Comparison of ENCODE assay signal across 8 cellular contexts in genomic region chr5:9545959-9546851, GRCh38. TPM values are rescaled to one million over a fixed set of nuclear protein-coding genes. Genes with fewer than 3 reads are reported as not detected.
A peak's percentile ranks its signal among the peaks of the same experiment; 100 is the strongest.
DNase-seq lines count a peak whose midpoint lies in the region; ATAC-seq, FAIRE-seq and TF ChIP-seq lines count a peak whose summit lies in the region.

Gene SEMA5A, minus strand, starts transcription at chr5:9546075. Its CDS starts 166,129 bp downstream, at chr5:9379946.

- H3K4me3 ChIP-seq in liver (ENCODE audit: low read depth in 1 of 3, low read length in 3 of 3) (peak within 1 kb of the TSS; percentile 56 to 89 (median 70)), HepG2 (replicated peaks in 1 of 3; ENCODE audit: insufficient read depth in 1 of 3, low read depth in 2 of 3, low read length in 3 of 3) (no peak within 1 kb of the TSS), SJSA1 (peak within 1 kb of the TSS; percentile 85)

- peak within 1 kb of the TSS; percentile 30 to 58 for H3K27ac ChIP-seq in liver (ENCODE audit: low read depth in 1 of 2, low read length in 2 of 2)
- H3K27ac ChIP-seq in HepG2 (ENCODE audit: extremely low read length, insufficient read depth, low read length), result no peak within 1 kb of the TSS
- H3K27ac ChIP-seq in SJSA1, result peak within 1 kb of the TSS; percentile 88
- peak within 1 kb of the TSS; percentile 63 for H3K27ac ChIP-seq in cingulate gyrus (ENCODE audit: low read depth, low read length)

- peak in 1 of 2 donors; percentile 12 for TF ChIP-seq RAD21 in liver (IDR thresholded peaks at IDR 0.05)
- no peak for TF ChIP-seq RAD21 in HepG2 (CRISPR knock-in tag; IDR thresholded peaks at IDR 0.05)

- in situ Hi-C loops in HepG2 (cut with HindIII; ENCODE audit: extremely low pct_ligation_motif_present, low pct_unique_long_range_greater_than_20kb), result no loop called here

- no peak for ATAC-seq in HepG2
- ATAC-seq in GM18861 (IDR thresholded peaks at IDR 0.05; ENCODE audit: unreplicated experiment), result no peak

- H3K9ac ChIP-seq in liver (ENCODE audit: low read depth in 1 of 2, low read length in 2 of 2), result peak within 1 kb of the TSS in 1 of 2 donors; percentile 6
- no peak within 1 kb of the TSS for H3K9ac ChIP-seq in HepG2 (ENCODE audit: insufficient read depth, low read depth, low read length)

- CTCF ChIA-PET in HepG2 (lab: Yijun Ruan, JAX; ENCODE audit: low intra/inter-chr PET ratio, low total read pairs), result no interaction called here

- DNase-seq in HepG2 (ENCODE audit: low spot score) (no peak), SJSA1 (ENCODE audit: low read depth in 1 of 2, low spot score in 2 of 2) (peak; percentile 79 to 88), kidney glomerular epithelial cell (lab: John Stamatoyannopoulos, UW) (peak; percentile 51), DMS114 treated with DMSO at 0.1 percent for 48 hours (lab: John Stamatoyannopoulos, UW; ENCODE audit: unreplicated experiment) (no peak)
- DNase-seq in stimulated activated CD8-positive, alpha-beta memory T cell treated with anti-CD3 and anti-CD28 coated beads, Interleukin-4, amount 100 ng/mL, for 48 hours, result peak; percentile 26

- H2AFZ ChIP-seq in HepG2 (ENCODE audit: low read length), result no peak within 1 kb of the TSS

- H3K9me3 ChIP-seq in liver (ENCODE audit: control insufficient read depth in 4 of 4, low read length in 3 of 4), result no peaks in the 10 kb centered on the region
- H3K9me3 ChIP-seq in HepG2 (ENCODE audit: low read length), result no peaks in the 10 kb centered on the region
- no peaks in the 10 kb centered on the region for H3K9me3 ChIP-seq in SJSA1 (replicated peaks)

- intact Hi-C loops in HepG2 (cut with micrococcal nuclease; ENCODE audit: unreplicated experiment), result loop anchor here (2.0 kb wide), 1 partner anchor 1617 kb away; no protein-coding TSS in a partner anchor

- H3K36me3 ChIP-seq in liver (ENCODE audit: control insufficient read depth in 4 of 4, insufficient read depth in 3 of 4, low read depth in 1 of 4, low read length in 3 of 4), result peaks cover 0 to 6% (median 0%) of the 10 kb centered on the region in 4 donors
- H3K36me3 ChIP-seq in HepG2 (replicated peaks in 1 of 2; ENCODE audit: control insufficient read depth in 1 of 2, insufficient read depth in 2 of 2, low read length in 2 of 2), result no peaks in the 10 kb centered on the region
- H3K36me3 ChIP-seq in SJSA1, result peaks cover 37% of the 10 kb centered on the region

- BruUV-seq in HepG2 (replicated peaks; lab: Mats Ljungman, UMichigan), result no TSS peak

- FAIRE-seq in HepG2 (lab: Jason Lieb, UNC), result no peak

- H3K4me1 ChIP-seq in liver (ENCODE audit: control insufficient read depth in 4 of 4, insufficient read depth in 4 of 4, low read length in 3 of 4), result peaks cover 5 to 19% (median 15%) of the 10 kb centered on the region in 4 donors
- H3K4me1 ChIP-seq in HepG2 (ENCODE audit: insufficient read depth, low read length), result no peaks in the 10 kb centered on the region
- peaks cover 41% of the 10 kb centered on the region for H3K4me1 ChIP-seq in SJSA1 (replicated peaks)

- no peak for TF ChIP-seq EP300 in HepG2 (IDR thresholded peaks at IDR 0.05; ENCODE audit: low read depth in 2 of 2, low read length in 2 of 2)
- TF ChIP-seq EP300 in HepG2 (CRISPR knock-in tag; IDR thresholded peaks at IDR 0.05; ENCODE audit: borderline replicate concordance), result no peak

- H3K79me2 ChIP-seq in HepG2 (ENCODE audit: insufficient read depth, low read length), result no peaks in the 10 kb centered on the region

- no peaks in the 10 kb centered on the region for H4K20me1 ChIP-seq in HepG2 (ENCODE audit: insufficient read depth, low read length)

- WGBS in liver, result 4% methylated on average over 77 of the region's 87 CpGs
- WGBS in HepG2 (ENCODE audit: low lambda C conversion rate), result 22% methylated on average over 33 of the region's 87 CpGs

- no peak within 1 kb of the TSS for H3K4me2 ChIP-seq in HepG2 (ENCODE audit: low read depth, low read length)

- POLR2A ChIA-PET in HepG2 (lab: Yijun Ruan, JAX), result no interaction called here

- TF ChIP-seq POLR2A in HepG2 (IDR thresholded peaks at IDR 0.05; ENCODE audit: insufficient read depth in 1 of 2, low read depth in 2 of 2, low read length in 2 of 2), result no peak

- H3K27me3 ChIP-seq in liver (ENCODE audit: control insufficient read depth in 4 of 4, insufficient read depth in 4 of 4, low read length in 3 of 4), result no peaks in the 10 kb centered on the region
- peaks cover 2 to 13% of the 10 kb centered on the region in 2 experiments; a peak in 4 of 5 replicates for H3K27me3 ChIP-seq in HepG2 (ENCODE audit: control insufficient read depth in 1 of 2, insufficient read depth in 2 of 2, low read length in 2 of 2)
- H3K27me3 ChIP-seq in SJSA1 (replicated peaks), result no peaks in the 10 kb centered on the region

- TF ChIP-seq CTCF in liver (IDR thresholded peaks at IDR 0.05; ENCODE audit: low read depth, low read length, missing input control), result no peak
- TF ChIP-seq CTCF in HepG2 (CRISPR knock-in tag; IDR thresholded peaks at IDR 0.05), result no peak

TF ChIP-seq in liver, 16 proteins besides CTCF, POLR2A, EP300 and RAD21 (continues in another document):
- TF ChIP-seq HNF4A (conservative IDR thresholded peaks at IDR 0.05), result no peak
- TF ChIP-seq TAF1 (conservative IDR thresholded peaks at IDR 0.05), result no peak
- TF ChIP-seq MAX (IDR thresholded peaks at IDR 0.05), result no peak
- no peak for TF ChIP-seq GABPA (IDR thresholded peaks at IDR 0.05 in 1 of 2, conservative IDR thresholded peaks at IDR 0.05 in 1 of 2)
- no peak for TF ChIP-seq FOXA2 (IDR thresholded peaks at IDR 0.05)

TF ChIP-seq in HepG2, 621 proteins besides CTCF, POLR2A, EP300 and RAD21:
- TF ChIP-seq SMAD3 (CRISPR knock-in tag; IDR thresholded peaks at IDR 0.05), result no peak

RNA-seq across cellular contexts. Expression of gene SEMA5A, which starts in this region (rescaled TPM):
- 1 to 10 TPM; 4.9 to 5.8 TPM for total RNA-seq in liver
- 1 to 10 TPM; 1.1 to 1.4 TPM for polyA plus RNA-seq in liver
- total RNA-seq in HepG2 (2016; rRNA removed; fragmentation: Illumina TruSeq; extraction: Trizol), result not detected in 2 replicates
- not detected in 2 replicates for total RNA-seq in HepG2 (2016; cell fraction: cytosol; rRNA removed; fragmentation: Illumina TruSeq; extraction: Trizol; ENCODE audit: low read depth)
- not detected in 2 replicates for total RNA-seq in HepG2 (2016; cell fraction: insoluble cytoplasmic fraction; rRNA removed; fragmentation: Illumina TruSeq; extraction: Trizol)
- not detected in 2 replicates for total RNA-seq in HepG2 (2016; cell fraction: membrane; rRNA removed; fragmentation: Illumina TruSeq; extraction: Trizol)
- not detected in 2 replicates for total RNA-seq in HepG2 (2016; cell fraction: nucleus; rRNA removed; fragmentation: Illumina TruSeq; extraction: Trizol)
- polyA plus RNA-seq in HepG2 (2011; rRNA removed), result 0.01 TPM in 2 replicates
- under 0.01 and 0.01 TPM in 2 replicates for polyA plus RNA-seq in HepG2 (2011; cell fraction: cytosol; rRNA removed)
- 0.02 TPM in 1 of 2 replicates, not detected in the other for polyA plus RNA-seq in HepG2 (2011; cell fraction: nucleus; rRNA removed)
- polyA plus RNA-seq in HepG2 (2012), result not detected in 2 replicates
- polyA plus RNA-seq in HepG2 (2016; cell fraction: cytosol; fragmentation: Illumina TruSeq; extraction: Trizol; ENCODE audit: low read depth), result not detected in 2 replicates
- not detected in 2 replicates for polyA plus RNA-seq in HepG2 (2016; cell fraction: insoluble cytoplasmic fraction; fragmentation: Illumina TruSeq; extraction: Trizol; ENCODE audit: low read depth)
- not detected in 2 replicates for polyA plus RNA-seq in HepG2 (2016; cell fraction: membrane; fragmentation: Illumina TruSeq; extraction: Trizol; ENCODE audit: low read depth)
- polyA plus RNA-seq in HepG2 (2016; cell fraction: nucleus; fragmentation: Illumina TruSeq; extraction: Trizol; ENCODE audit: insufficient read depth, low read depth), result not detected in 2 replicates
- 0.02 TPM in 1 of 2 replicates, not detected in the other for polyA minus RNA-seq in HepG2 (2011; rRNA and poly(A)+ RNA removed; ENCODE audit: low replicate concordance)
- polyA minus RNA-seq in HepG2 (2011; cell fraction: cytosol; rRNA and poly(A)+ RNA removed), result not detected in 2 replicates
- polyA minus RNA-seq in HepG2 (2011; cell fraction: nucleus; rRNA and poly(A)+ RNA removed), result under 0.01 TPM in 1 of 2 replicates, not detected in the other
- total RNA-seq in SJSA1 (2014; rRNA removed; shearing (Covaris generic)), result 9.1 and 15.9 TPM in 2 replicates

Comparison
In these comparisons a context has a peak if more than half of its experiments do, and no peak if none do; other contexts are left out.
1. H3K4me3 ChIP-seq: peak in liver (3 of 3) and SJSA1 (single experiment); none in HepG2 (0 of 3).
2. DNase-seq: peak in SJSA1 (2 of 2), kidney glomerular epithelial cell (single experiment) and stimulated activated CD8-positive, alpha-beta memory T cell treated with anti-CD3 and anti-CD28 coated beads, Interleukin-4, amount 100 ng/mL, for 48 hours (single experiment); none in HepG2 (single experiment) and DMS114 treated with DMSO at 0.1 percent for 48 hours (single experiment).